8 cellular contexts compared by ENCODE assay signal in the genomic region with DNA sequence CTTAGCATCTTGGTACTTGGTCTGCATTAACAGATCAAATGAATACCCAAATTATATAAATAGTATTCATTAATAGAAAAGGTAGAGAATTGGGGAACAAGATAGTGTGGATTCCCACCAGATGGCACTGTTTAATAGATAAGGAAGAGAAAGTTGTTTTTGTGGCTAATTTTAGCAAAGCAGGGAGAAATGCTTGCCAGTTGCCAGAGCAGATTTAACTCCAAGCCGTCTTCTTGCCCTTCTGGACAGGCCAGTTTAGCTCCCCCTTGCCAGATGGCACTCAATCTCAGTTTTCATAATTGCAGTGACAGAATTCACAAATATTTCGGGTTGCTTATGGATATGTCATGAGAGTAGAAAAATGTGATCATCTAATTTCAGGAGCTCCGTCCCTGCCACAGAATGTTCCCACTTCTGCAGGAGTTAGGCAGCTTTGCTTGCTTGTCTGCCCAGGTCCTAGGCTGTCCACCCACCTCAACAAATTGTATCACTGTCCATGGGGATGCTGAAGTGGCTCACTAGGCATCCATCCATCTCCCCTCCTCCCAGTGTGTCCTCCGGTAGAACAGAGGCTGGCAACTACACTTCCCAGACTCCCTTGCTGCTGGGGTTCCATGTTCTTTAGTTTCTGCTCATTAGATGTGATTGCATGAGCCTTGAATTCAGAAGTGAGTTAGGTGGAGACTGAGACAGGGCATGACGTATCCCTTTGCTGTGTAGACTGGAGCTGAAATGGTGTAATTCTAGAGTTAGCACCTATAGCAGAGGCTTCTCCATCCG. TPM values are rescaled to one million over a fixed set of nuclear protein-coding genes. Genes with fewer than 3 reads are reported as not detected.
A peak's percentile ranks its signal among the peaks of the same experiment; 100 is the strongest.
DNase-seq lines count a peak whose midpoint lies in the region; ATAC-seq, FAIRE-seq and TF ChIP-seq lines count a peak whose summit lies in the region.

No MANE protein-coding gene starts in this region.

- intact Hi-C loops in OCI-LY7 (cut with micrococcal nuclease; ENCODE audit: unreplicated experiment), result no loop called here

- H3K9me3 Mint-ChIP-seq in endothelial cell (ENCODE audit: unreplicated experiment), result no peaks in the 10 kb centered on the region
- peaks cover 4% of the 10 kb centered on the region for H3K9me3 Mint-ChIP-seq in activated naive CD8-positive, alpha-beta T cell treated with anti-CD3 and anti-CD28 coated beads for 36 hours

- H3K4me1 ChIP-seq in OCI-LY7 (ENCODE audit: insufficient read depth, low read length, poor library complexity, severe bottlenecking), result no peaks in the 10 kb centered on the region

- H3K27ac Mint-ChIP-seq in endothelial cell (ENCODE audit: unreplicated experiment), result no peak overlapping the region
- H3K27ac Mint-ChIP-seq in activated naive CD8-positive, alpha-beta T cell treated with anti-CD3 and anti-CD28 coated beads for 36 hours, result no peak overlapping the region

- H3K36me3 Mint-ChIP-seq in endothelial cell (ENCODE audit: low read depth, unreplicated experiment), result no peaks in the 10 kb centered on the region
- peaks cover 1% of the 10 kb centered on the region for H3K36me3 Mint-ChIP-seq in activated naive CD8-positive, alpha-beta T cell treated with anti-CD3 and anti-CD28 coated beads for 36 hours

- H3K9me3 ChIP-seq in OCI-LY7 (ENCODE audit: low read length) (peaks cover 9% of the 10 kb centered on the region; the same call in 1 of the 2 replicates), neural cell (ENCODE audit: low read length) (no peaks in the 10 kb centered on the region)

- CTCF ChIA-PET in OCI-LY7 (lab: Charles Lee; ENCODE audit: unreplicated experiment), result no interaction called here

- peak; percentile 76 for TF ChIP-seq RAD21 in neural cell (conservative IDR thresholded peaks at IDR 0.05)

- no peak overlapping the region for H3K4me2 ChIP-seq in OCI-LY7 (ENCODE audit: low read length)
- H3K4me2 ChIP-seq in neural cell (ENCODE audit: low read length), result no peak overlapping the region

- TF ChIP-seq EP300 in neural cell (conservative IDR thresholded peaks at IDR 0.05; ENCODE audit: poor library complexity, severe bottlenecking), result no peak

- BruUV-seq in OCI-LY7 (replicated peaks; lab: Mats Ljungman, UMichigan), result no TSS peak

- FAIRE-seq in A204.1 (lab: Jason Lieb, UNC), result peak; percentile 79

- DNase-seq in OCI-LY7 (ENCODE audit: low spot score) (peak; percentile 28), epithelial cell of proximal tubule (ENCODE audit: low read depth) (no peak), endothelial cell (ENCODE audit: low spot score) (no peak)
- DNase-seq in activated naive CD8-positive, alpha-beta T cell treated with anti-CD3 and anti-CD28 coated beads for 36 hours, result no peak

- H3F3A ChIP-seq in neural cell (ENCODE audit: insufficient read depth, low read length, poor library complexity, severe bottlenecking), result no peaks in the 10 kb centered on the region

- H3K4me1 Mint-ChIP-seq in endothelial cell (ENCODE audit: unreplicated experiment), result peaks cover 3% of the 10 kb centered on the region
- H3K4me1 Mint-ChIP-seq in activated naive CD8-positive, alpha-beta T cell treated with anti-CD3 and anti-CD28 coated beads for 36 hours, result no peaks in the 10 kb centered on the region

- H4K20me1 ChIP-seq in OCI-LY7 (ENCODE audit: insufficient read depth, low read length) (no peaks in the 10 kb centered on the region), neural cell (ENCODE audit: insufficient read depth) (no peaks in the 10 kb centered on the region)

- H3K4me3 Mint-ChIP-seq in endothelial cell (ENCODE audit: unreplicated experiment), result no peak overlapping the region
- no peak overlapping the region for H3K4me3 Mint-ChIP-seq in activated naive CD8-positive, alpha-beta T cell treated with anti-CD3 and anti-CD28 coated beads for 36 hours

- TF ChIP-seq CTCF in GM12875 (IDR thresholded peaks at IDR 0.05; ENCODE audit: borderline replicate concordance, insufficient read depth, low read depth, low read length), result 0 out of 2 replicates have a peak, but pooled peaks have one; percentile 6
- TF ChIP-seq CTCF in OCI-LY7 (conservative IDR thresholded peaks at IDR 0.05; ENCODE audit: low read length), result peak; percentile 66
- peak; percentile 55 for TF ChIP-seq CTCF in epithelial cell of proximal tubule (conservative IDR thresholded peaks at IDR 0.05; ENCODE audit: low read depth, low read length)
- TF ChIP-seq CTCF in neural cell (IDR thresholded peaks at IDR 0.05; ENCODE audit: poor library complexity, severe bottlenecking), result peak; percentile 70
- TF ChIP-seq CTCF in endothelial cell (IDR thresholded peaks at IDR 0.05; ENCODE audit: unreplicated experiment), result no peak

- POLR2A ChIA-PET in OCI-LY7 (lab: Charles Lee), result no interaction called here

- no peaks in the 10 kb centered on the region for H3K9me2 ChIP-seq in OCI-LY7 (ENCODE audit: insufficient read depth, low read length)
- no peaks in the 10 kb centered on the region for H3K9me2 ChIP-seq in neural cell (ENCODE audit: insufficient read depth, low read length)

- no peak overlapping the region for H3K27ac ChIP-seq in OCI-LY7 (ENCODE audit: low read depth, low read length, poor library complexity, severe bottlenecking)
- no peak overlapping the region for H3K27ac ChIP-seq in neural cell (ENCODE audit: low read length)

- H3K4me3 ChIP-seq in GM12875 (ENCODE audit: low read depth, low read length) (no peak overlapping the region), OCI-LY7 (ENCODE audit: low read depth, low read length, poor library complexity, severe bottlenecking) (no peak overlapping the region), epithelial cell of proximal tubule (ENCODE audit: low read depth, low read length) (no peak overlapping the region), neural cell (ENCODE audit: low read length) (no peak overlapping the region)

- H2AFZ ChIP-seq in OCI-LY7 (ENCODE audit: low read length) (0 out of 2 replicates have a peak overlapping the region, but pooled peaks have one; percentile 38), neural cell (ENCODE audit: low read depth, low read length) (no peak overlapping the region)

- H3K27me3 Mint-ChIP-seq in endothelial cell (ENCODE audit: unreplicated experiment), result peaks cover 2% of the 10 kb centered on the region
- H3K27me3 Mint-ChIP-seq in activated naive CD8-positive, alpha-beta T cell treated with anti-CD3 and anti-CD28 coated beads for 36 hours, result peaks cover 5% of the 10 kb centered on the region

- H3K27me3 ChIP-seq in neural cell (ENCODE audit: insufficient read depth, low read depth, low read length), result no peaks in the 10 kb centered on the region

- H3K36me3 ChIP-seq in OCI-LY7 (ENCODE audit: insufficient read depth, low read length) (no peaks in the 10 kb centered on the region), neural cell (ENCODE audit: insufficient read depth, low read length) (no peaks in the 10 kb centered on the region)

- no peak overlapping the region for H3K9ac ChIP-seq in neural cell (ENCODE audit: low read length)

- no peak for ATAC-seq in HG03095 (IDR thresholded peaks at IDR 0.05; ENCODE audit: unreplicated experiment)

- H3K79me2 ChIP-seq in OCI-LY7 (ENCODE audit: insufficient read depth, low read depth, low read length) (no peaks in the 10 kb centered on the region), neural cell (replicated peaks; ENCODE audit: insufficient read depth, low read length) (no peaks in the 10 kb centered on the region)

TF ChIP-seq in neural cell, 6 proteins besides CTCF, POLR2A, EP300 and RAD21:
- TF ChIP-seq SMC3 (conservative IDR thresholded peaks at IDR 0.05; ENCODE audit: poor library complexity), result peak; percentile 81
- no peak for TF ChIP-seq POLR2AphosphoS5 (IDR thresholded peaks at IDR 0.05)

RNA-seq across cellular contexts. Expression of a gene that starts 11.8 kb away (rescaled TPM):
- 23.8 and 27.4 TPM in 2 replicates for total RNA-seq in OCI-LY7 (2014; rRNA removed; shearing (Covaris generic))
- total RNA-seq in OCI-LY7 (2022), result 35.4 and 36.2 TPM in 2 replicates
- total RNA-seq in epithelial cell of proximal tubule, result 94.2 and 119 TPM in 2 replicates
- 23.1 and 25.2 TPM in 2 replicates for polyA plus RNA-seq in neural cell
- 18.0 and 23.7 TPM in 2 replicates for polyA minus RNA-seq in neural cell
- total RNA-seq in endothelial cell (ENCODE audit: unreplicated experiment), result 79.4 TPM
- 10 to 100 TPM; 44.7 to 51.7 TPM for total RNA-seq in activated naive CD8-positive, alpha-beta T cell treated with anti-CD3 and anti-CD28 coated beads for 36 hours

RNA-seq across cellular contexts. Expression of a gene that starts 32.7 kb away (rescaled TPM):
- total RNA-seq in OCI-LY7 (2014; rRNA removed; shearing (Covaris generic)), result 19.4 and 25.9 TPM in 2 replicates
- total RNA-seq in OCI-LY7 (2022) (11.6 and 12.1 TPM in 2 replicates), epithelial cell of proximal tubule (65.8 and 90.5 TPM in 2 replicates), endothelial cell (ENCODE audit: unreplicated experiment) (162 TPM)
- polyA plus RNA-seq in neural cell, result 449 and 585 TPM in 2 replicates
- polyA minus RNA-seq in neural cell, result 1,480 and 1,745 TPM in 2 replicates
- total RNA-seq in activated naive CD8-positive, alpha-beta T cell treated with anti-CD3 and anti-CD28 coated beads for 36 hours, result under 1 TPM; 0.52 to 0.60 TPM

Comparison
In these comparisons a context has a peak if more than half of its experiments do, and no peak if none do; other contexts are left out.
1. RNA of a gene that starts 32.7 kb away (total RNA-seq): 162 TPM in endothelial cell (single experiment), 65.8 to 90.5 TPM in epithelial cell of proximal tubule and 11.6 to 25.9 TPM in OCI-LY7; 0.52 to 0.60 TPM in activated naive CD8-positive, alpha-beta T cell treated with anti-CD3 and anti-CD28 coated beads for 36 hours; every median in the first group is over 4 times any median in the second.